In the genomic region with DNA sequence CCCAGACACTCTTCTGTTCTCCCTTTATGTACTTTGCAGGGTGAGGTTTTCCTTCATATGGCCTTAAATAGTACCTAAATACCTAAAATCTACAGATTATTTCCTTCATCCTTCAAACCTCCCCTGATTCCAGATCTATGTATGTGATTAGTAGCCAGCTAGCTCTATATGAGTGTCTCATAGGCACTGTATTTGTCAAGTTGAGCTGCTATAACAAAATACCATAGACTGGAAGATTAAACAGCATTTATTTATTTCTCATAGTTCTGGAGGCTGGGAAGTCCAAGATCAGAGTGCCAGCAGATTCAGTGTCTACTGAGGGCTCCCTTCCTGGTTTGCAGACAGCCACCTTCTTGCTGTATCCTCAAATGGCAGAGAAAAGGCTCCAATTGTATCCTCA, we compare ENCODE assay signal across 7 cellular contexts.
"Had no signal": no experiment of that assay in that cellular context is flagged by ENCODE, and none has a peak within 500 bp of the region (broad histone marks: within the 10 kb centered on the region; RNA-seq: fewer than 3 reads in every experiment).

No MANE protein-coding gene starts in this region.

- H3K4me3 ChIP-seq: GM12878 had no signal

- FAIRE-seq: G401.6, GM12878, GM12891, GM18507, GM19239 had no signal

- DNase-seq: GDM1, GF-D8 had no signal
